In genomic region chr12:7017870-7018349, GRCh38 we compare ENCODE assay signal across 8 cellular contexts. TPM values are rescaled to one million over a fixed set of nuclear protein-coding genes. Genes with fewer than 3 reads are reported as not detected.
DNase-seq lines count a peak whose midpoint lies in the region; ATAC-seq and TF ChIP-seq lines count a peak whose summit lies in the region.

No MANE protein-coding gene starts in this region.

- H3K4me3 ChIP-seq in gastroesophageal sphincter: peak overlapping the region; percentile 83 to 94
- peak overlapping the region; percentile 97 for H3K4me3 ChIP-seq in rectal smooth muscle tissue (ENCODE audit: low read length)

- TF ChIP-seq EP300 in gastroesophageal sphincter (IDR thresholded peaks at IDR 0.05): no peak

- peak overlapping the region; percentile 84 for H3K9ac ChIP-seq in rectal smooth muscle tissue (ENCODE audit: low read length)

- peaks cover 0 to 12% of the 10 kb centered on the region in 2 donors for H3K36me3 ChIP-seq in gastroesophageal sphincter
- no peaks in the 10 kb centered on the region for H3K36me3 ChIP-seq in rectal smooth muscle tissue (ENCODE audit: control insufficient read depth, insufficient read depth, low read length)

- 3 to 7% methylated on average over 6 of the region's 25 CpGs for WGBS in gastroesophageal sphincter (ENCODE audit: low coverage in 1 of 2), 2 donors

- no peaks in the 10 kb centered on the region for H3K27me3 ChIP-seq in gastroesophageal sphincter
- no peaks in the 10 kb centered on the region for H3K27me3 ChIP-seq in rectal smooth muscle tissue (ENCODE audit: control insufficient read depth, insufficient read depth, low read length)

- H3K9me3 ChIP-seq in gastroesophageal sphincter: no peaks in the 10 kb centered on the region

- H3K27ac ChIP-seq in C4-2B (peak overlapping the region; percentile 85), VCaP (peak overlapping the region; percentile 90), gastroesophageal sphincter (peak overlapping the region; percentile 87 to 96 (median 94)), rectal smooth muscle tissue (ENCODE audit: low read depth, low read length) (peak overlapping the region; percentile 93)

- peak; percentile 21 for DNase-seq in HPDE6-E6E7 (ENCODE audit: extremely low spot score)
- no peak for DNase-seq in cerebellar cortex (ENCODE audit: low spot score)
- no peak for DNase-seq in cortex of kidney (lab: John Stamatoyannopoulos, UW)

- H3K4me1 ChIP-seq in gastroesophageal sphincter (peaks cover 6 to 36% (median 8%) of the 10 kb centered on the region in 3 donors), rectal smooth muscle tissue (ENCODE audit: control insufficient read depth, insufficient read depth, low read length) (peaks cover 12% of the 10 kb centered on the region)

- TF ChIP-seq CTCF in C4-2B (conservative IDR thresholded peaks at IDR 0.05) (no peak), VCaP (conservative IDR thresholded peaks at IDR 0.05) (no peak), gastroesophageal sphincter (IDR thresholded peaks at IDR 0.05) (peak in 1 of 4 experiments; percentile 1)

- ATAC-seq in GM19035 (IDR thresholded peaks at IDR 0.05; ENCODE audit: unreplicated experiment) (peak; percentile 9), gastroesophageal sphincter (no peak)

- TF ChIP-seq POLR2A in gastroesophageal sphincter (IDR thresholded peaks at IDR 0.05): no peak

RNA-seq across cellular contexts. Expression of gene LPCAT3, which starts 0.4 kb away (rescaled TPM):
- 10 to 100 TPM; 23.7 to 33.7 (median 26.6) TPM for total RNA-seq in gastroesophageal sphincter

RNA-seq across cellular contexts. Expression of gene C1S, which starts 42.6 kb away (rescaled TPM):
- 100 to 1,000 TPM; 391 to 853 (median 638) TPM for total RNA-seq in gastroesophageal sphincter

RNA-seq across cellular contexts. Expression of gene EMG1, which starts 47.2 kb away (rescaled TPM):
- 10 to 100 TPM; 17.0 to 27.3 (median 20.1) TPM for total RNA-seq in gastroesophageal sphincter

RNA-seq across cellular contexts. Expression of gene PHB2, which starts 47.4 kb away (rescaled TPM):
- total RNA-seq in gastroesophageal sphincter: 100 to 1,000 TPM; 170 to 215 (median 187) TPM
